In the genomic region with DNA sequence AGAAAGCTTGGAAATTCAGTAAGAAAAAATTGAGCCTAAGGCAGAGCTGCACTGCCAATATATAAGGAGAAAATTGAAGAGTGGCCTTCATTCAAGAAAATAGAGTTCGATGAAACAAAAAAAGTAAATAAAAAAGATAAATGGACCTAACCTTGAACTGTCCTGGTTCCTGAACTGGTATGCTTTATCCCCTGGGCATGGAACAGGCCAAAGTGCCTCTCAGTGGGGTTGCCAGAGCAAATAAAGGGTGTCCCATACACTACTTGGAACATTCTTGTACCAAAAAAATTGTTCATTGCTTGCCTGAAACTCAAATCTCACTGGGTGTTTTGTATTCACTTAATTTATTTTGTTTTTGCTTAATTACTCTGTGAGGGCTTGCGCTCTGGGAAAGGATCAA, we compare ENCODE assay signal across 1 cellular context.
TF ChIP-seq lines count a peak whose summit lies in the region.

No MANE protein-coding gene starts in this region.

TF ChIP-seq in HepG2, 621 proteins besides CTCF, POLR2A, EP300 and RAD21 (continues in another document):
- TF ChIP-seq ZNF776 (CRISPR knock-in tag; IDR thresholded peaks at IDR 0.05) (no peak), TP53 (CRISPR knock-in tag; conservative IDR thresholded peaks at IDR 0.05) (no peak), ZNF225 (CRISPR knock-in tag; IDR thresholded peaks at IDR 0.05) (no peak), RXRB (CRISPR knock-in tag; IDR thresholded peaks at IDR 0.05; ENCODE audit: borderline replicate concordance) (peak; percentile 39; the same call in 1 of the 2 replicates), ZKSCAN1 (IDR thresholded peaks at IDR 0.05; ENCODE audit: low read length) (no peak), ZNF619 (CRISPR knock-in tag; IDR thresholded peaks at IDR 0.05) (no peak), ZNF496 (CRISPR knock-in tag; IDR thresholded peaks at IDR 0.05; ENCODE audit: insufficient replicate concordance) (no peak), NONO (IDR thresholded peaks at IDR 0.05) (no peak), NONO (CRISPR knock-in tag; conservative IDR thresholded peaks at IDR 0.05) (no peak), U2AF2 (IDR thresholded peaks at IDR 0.05; ENCODE audit: low read depth, low read length) (no peak), RARA (CRISPR knock-in tag; IDR thresholded peaks at IDR 0.05) (peak; percentile 84), PAX8 (CRISPR knock-in tag; IDR thresholded peaks at IDR 0.05; ENCODE audit: borderline replicate concordance) (no peak), PCBP1 (IDR thresholded peaks at IDR 0.05; ENCODE audit: borderline replicate concordance, low read depth, low read length) (no peak), SETDB1 (CRISPR knock-in tag; IDR thresholded peaks at IDR 0.05; ENCODE audit: borderline replicate concordance) (no peak), DNMT3B (CRISPR knock-in tag; conservative IDR thresholded peaks at IDR 0.05) (no peak), SOX5 (CRISPR knock-in tag; IDR thresholded peaks at IDR 0.05; ENCODE audit: borderline replicate concordance) (0 out of 2 replicates have a peak, but pooled peaks have one; percentile 9), SOX13 (IDR thresholded peaks at IDR 0.05) (no peak), SOX13 (CRISPR knock-in tag; conservative IDR thresholded peaks at IDR 0.05 in 1 of 2, IDR thresholded peaks at IDR 0.05 in 1 of 2) (peak in 1 of 2 experiments; percentile 60; a peak in 2 of 4 replicates), ZFP82 (CRISPR knock-in tag; IDR thresholded peaks at IDR 0.05; ENCODE audit: borderline replicate concordance) (no peak), ZSCAN31 (CRISPR knock-in tag; IDR thresholded peaks at IDR 0.05; ENCODE audit: low read depth) (no peak), ZNF768 (CRISPR knock-in tag; IDR thresholded peaks at IDR 0.05) (no peak), FLYWCH1 (CRISPR knock-in tag; IDR thresholded peaks at IDR 0.05) (no peak), YEATS4 (CRISPR knock-in tag; IDR thresholded peaks at IDR 0.05; ENCODE audit: borderline replicate concordance) (no peak), CBFB (CRISPR knock-in tag; IDR thresholded peaks at IDR 0.05) (no peak), FOXA1 (IDR thresholded peaks at IDR 0.05) (no peak), FOXA1 (CRISPR knock-in tag; IDR thresholded peaks at IDR 0.05) (peak; percentile 52; the same call in 1 of the 2 replicates), ZMYM3 (CRISPR knock-in tag; IDR thresholded peaks at IDR 0.05) (no peak), ZNF143 (CRISPR knock-in tag; IDR thresholded peaks at IDR 0.05) (no peak), HNF1B (CRISPR knock-in tag; IDR thresholded peaks at IDR 0.05) (no peak), ZNF17 (CRISPR knock-in tag; IDR thresholded peaks at IDR 0.05) (no peak), RFXAP (CRISPR knock-in tag; IDR thresholded peaks at IDR 0.05; ENCODE audit: borderline replicate concordance) (no peak), HOXA5 (CRISPR knock-in tag; IDR thresholded peaks at IDR 0.05) (no peak), ZNF317 (CRISPR knock-in tag; IDR thresholded peaks at IDR 0.05) (no peak), ZBTB43 (CRISPR knock-in tag; conservative IDR thresholded peaks at IDR 0.05) (no peak), HES4 (CRISPR knock-in tag; IDR thresholded peaks at IDR 0.05; ENCODE audit: borderline replicate concordance) (no peak), HCFC1 (IDR thresholded peaks at IDR 0.05; ENCODE audit: low read depth, low read length) (no peak), THAP9 (CRISPR knock-in tag; IDR thresholded peaks at IDR 0.05; ENCODE audit: borderline replicate concordance) (no peak)
- TF ChIP-seq, protein P1, sequence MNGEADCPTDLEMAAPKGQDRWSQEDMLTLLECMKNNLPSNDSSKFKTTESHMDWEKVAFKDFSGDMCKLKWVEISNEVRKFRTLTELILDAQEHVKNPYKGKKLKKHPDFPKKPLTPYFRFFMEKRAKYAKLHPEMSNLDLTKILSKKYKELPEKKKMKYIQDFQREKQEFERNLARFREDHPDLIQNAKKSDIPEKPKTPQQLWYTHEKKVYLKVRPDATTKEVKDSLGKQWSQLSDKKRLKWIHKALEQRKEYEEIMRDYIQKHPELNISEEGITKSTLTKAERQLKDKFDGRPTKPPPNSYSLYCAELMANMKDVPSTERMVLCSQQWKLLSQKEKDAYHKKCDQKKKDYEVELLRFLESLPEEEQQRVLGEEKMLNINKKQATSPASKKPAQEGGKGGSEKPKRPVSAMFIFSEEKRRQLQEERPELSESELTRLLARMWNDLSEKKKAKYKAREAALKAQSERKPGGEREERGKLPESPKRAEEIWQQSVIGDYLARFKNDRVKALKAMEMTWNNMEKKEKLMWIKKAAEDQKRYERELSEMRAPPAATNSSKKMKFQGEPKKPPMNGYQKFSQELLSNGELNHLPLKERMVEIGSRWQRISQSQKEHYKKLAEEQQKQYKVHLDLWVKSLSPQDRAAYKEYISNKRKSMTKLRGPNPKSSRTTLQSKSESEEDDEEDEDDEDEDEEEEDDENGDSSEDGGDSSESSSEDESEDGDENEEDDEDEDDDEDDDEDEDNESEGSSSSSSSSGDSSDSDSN (CRISPR knock-in tag; IDR thresholded peaks at IDR 0.05): no peak
- TF ChIP-seq, protein P2, sequence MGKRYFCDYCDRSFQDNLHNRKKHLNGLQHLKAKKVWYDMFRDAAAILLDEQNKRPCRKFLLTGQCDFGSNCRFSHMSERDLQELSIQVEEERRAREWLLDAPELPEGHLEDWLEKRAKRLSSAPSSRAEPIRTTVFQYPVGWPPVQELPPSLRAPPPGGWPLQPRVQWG (CRISPR knock-in tag; IDR thresholded peaks at IDR 0.05; ENCODE audit: borderline replicate concordance, low read depth): no peak
- TF ChIP-seq, protein P3, sequence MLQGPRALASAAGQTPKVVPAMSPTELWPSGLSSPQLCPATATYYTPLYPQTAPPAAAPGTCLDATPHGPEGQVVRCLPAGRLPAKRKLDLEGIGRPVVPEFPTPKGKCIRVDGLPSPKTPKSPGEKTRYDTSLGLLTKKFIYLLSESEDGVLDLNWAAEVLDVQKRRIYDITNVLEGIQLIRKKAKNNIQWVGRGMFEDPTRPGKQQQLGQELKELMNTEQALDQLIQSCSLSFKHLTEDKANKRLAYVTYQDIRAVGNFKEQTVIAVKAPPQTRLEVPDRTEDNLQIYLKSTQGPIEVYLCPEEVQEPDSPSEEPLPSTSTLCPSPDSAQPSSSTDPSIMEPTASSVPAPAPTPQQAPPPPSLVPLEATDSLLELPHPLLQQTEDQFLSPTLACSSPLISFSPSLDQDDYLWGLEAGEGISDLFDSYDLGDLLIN (CRISPR knock-in tag; IDR thresholded peaks at IDR 0.05; ENCODE audit: borderline replicate concordance): no peak
- TF ChIP-seq, protein P4, sequence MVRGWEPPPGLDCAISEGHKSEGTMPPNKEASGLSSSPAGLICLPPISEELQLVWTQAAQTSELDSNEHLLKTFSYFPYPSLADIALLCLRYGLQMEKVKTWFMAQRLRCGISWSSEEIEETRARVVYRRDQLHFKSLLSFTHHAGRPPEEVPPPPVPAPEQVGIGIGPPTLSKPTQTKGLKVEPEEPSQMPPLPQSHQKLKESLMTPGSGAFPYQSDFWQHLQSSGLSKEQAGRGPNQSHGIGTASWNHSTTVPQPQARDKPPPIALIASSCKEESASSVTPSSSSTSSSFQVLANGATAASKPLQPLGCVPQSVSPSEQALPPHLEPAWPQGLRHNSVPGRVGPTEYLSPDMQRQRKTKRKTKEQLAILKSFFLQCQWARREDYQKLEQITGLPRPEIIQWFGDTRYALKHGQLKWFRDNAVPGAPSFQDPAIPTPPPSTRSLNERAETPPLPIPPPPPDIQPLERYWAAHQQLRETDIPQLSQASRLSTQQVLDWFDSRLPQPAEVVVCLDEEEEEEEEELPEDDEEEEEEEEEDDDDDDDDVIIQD (CRISPR knock-in tag; IDR thresholded peaks at IDR 0.05; ENCODE audit: low read depth): no peak
- TF ChIP-seq, protein P5, sequence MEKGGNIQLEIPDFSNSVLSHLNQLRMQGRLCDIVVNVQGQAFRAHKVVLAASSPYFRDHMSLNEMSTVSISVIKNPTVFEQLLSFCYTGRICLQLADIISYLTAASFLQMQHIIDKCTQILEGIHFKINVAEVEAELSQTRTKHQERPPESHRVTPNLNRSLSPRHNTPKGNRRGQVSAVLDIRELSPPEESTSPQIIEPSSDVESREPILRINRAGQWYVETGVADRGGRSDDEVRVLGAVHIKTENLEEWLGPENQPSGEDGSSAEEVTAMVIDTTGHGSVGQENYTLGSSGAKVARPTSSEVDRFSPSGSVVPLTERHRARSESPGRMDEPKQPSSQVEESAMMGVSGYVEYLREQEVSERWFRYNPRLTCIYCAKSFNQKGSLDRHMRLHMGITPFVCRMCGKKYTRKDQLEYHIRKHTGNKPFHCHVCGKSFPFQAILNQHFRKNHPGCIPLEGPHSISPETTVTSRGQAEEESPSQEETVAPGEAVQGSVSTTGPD (CRISPR knock-in tag; IDR thresholded peaks at IDR 0.05): peak; percentile 64; the same call in 1 of the 2 replicates
- TF ChIP-seq, protein P6, sequence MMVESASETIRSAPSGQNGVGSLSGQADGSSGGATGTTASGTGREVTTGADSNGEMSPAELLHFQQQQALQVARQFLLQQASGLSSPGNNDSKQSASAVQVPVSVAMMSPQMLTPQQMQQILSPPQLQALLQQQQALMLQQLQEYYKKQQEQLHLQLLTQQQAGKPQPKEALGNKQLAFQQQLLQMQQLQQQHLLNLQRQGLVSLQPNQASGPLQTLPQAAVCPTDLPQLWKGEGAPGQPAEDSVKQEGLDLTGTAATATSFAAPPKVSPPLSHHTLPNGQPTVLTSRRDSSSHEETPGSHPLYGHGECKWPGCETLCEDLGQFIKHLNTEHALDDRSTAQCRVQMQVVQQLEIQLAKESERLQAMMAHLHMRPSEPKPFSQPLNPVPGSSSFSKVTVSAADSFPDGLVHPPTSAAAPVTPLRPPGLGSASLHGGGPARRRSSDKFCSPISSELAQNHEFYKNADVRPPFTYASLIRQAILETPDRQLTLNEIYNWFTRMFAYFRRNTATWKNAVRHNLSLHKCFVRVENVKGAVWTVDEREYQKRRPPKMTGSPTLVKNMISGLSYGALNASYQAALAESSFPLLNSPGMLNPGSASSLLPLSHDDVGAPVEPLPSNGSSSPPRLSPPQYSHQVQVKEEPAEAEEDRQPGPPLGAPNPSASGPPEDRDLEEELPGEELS (CRISPR knock-in tag; IDR thresholded peaks at IDR 0.05): 0 out of 2 replicates have a peak, but pooled peaks have one; percentile 17
